Comparison of ENCODE assay signal across 15 cellular contexts in genomic region chr9:37760416-37761165, GRCh38. TPM values are rescaled to one million over a fixed set of nuclear protein-coding genes. Genes with fewer than 3 reads are reported as not detected.
DNase-seq lines count a peak whose midpoint lies in the region; ATAC-seq and TF ChIP-seq lines count a peak whose summit lies in the region.
"Had no signal": no experiment of that assay in that cellular context is flagged by ENCODE, and none has a peak within 500 bp of the region (broad histone marks: within the 10 kb centered on the region; RNA-seq: fewer than 3 reads in every experiment).

No MANE protein-coding gene starts in this region.

- ATAC-seq in HG03196 (IDR thresholded peaks at IDR 0.05; ENCODE audit: unreplicated experiment) (no peak), HG02642 (IDR thresholded peaks at IDR 0.05; ENCODE audit: poor library complexity, unreplicated experiment) (no peak)
- ATAC-seq: SK-N-SH treated with all-trans-retinoic acid at 6 μM for 48 hours had no signal

- no peak overlapping the region for H3K4me3 ChIP-seq in fibroblast of mammary gland (ENCODE audit: control insufficient read depth, low read depth, low read length)
- H3K4me3 ChIP-seq: prostate gland had no signal

- H3K27ac ChIP-seq in RWPE1 = no peak overlapping the region
- H3K27ac ChIP-seq: prostate gland had no signal

- POLR2A ChIA-PET in RWPE1 (lab: Yijun Ruan, JAX; ENCODE audit: low non-redundant PET) = no interaction called here

- CTCF ChIA-PET in RWPE1 (lab: Yijun Ruan, JAX) = no interaction called here

- no peak for TF ChIP-seq CTCF in RWPE1 (conservative IDR thresholded peaks at IDR 0.05; ENCODE audit: low read depth)
- TF ChIP-seq CTCF in fibroblast of mammary gland (conservative IDR thresholded peaks at IDR 0.05; ENCODE audit: control insufficient read depth, insufficient read depth, low read depth, low read length) = no peak

- DNase-seq in GM04503 (ENCODE audit: low read depth) (peak; percentile 49), RWPE1 (ENCODE audit: low spot score) (peak; percentile 22), fibroblast of mammary gland (ENCODE audit: low read depth) (peak; percentile 85), renal cortical epithelial cell (ENCODE audit: low read depth) (peak; percentile 81), NCI-H345 treated with DMSO at 0.1 percent for 48 hours (lab: John Stamatoyannopoulos, UW; ENCODE audit: unreplicated experiment) (no peak), NCI-H2081 treated with DMSO at 0.1 percent for 48 hours (lab: John Stamatoyannopoulos, UW) (no peak)
- DNase-seq: activated CD8-positive, alpha-beta memory T cell treated with anti-CD3 and anti-CD28 coated beads for 24 hours; activated effector memory CD4-positive, alpha-beta T cell treated with anti-CD3 and anti-CD28 coated beads, Interleukin-2, amount 50 U/mL, for 16 hours; CD4-positive, CD25-positive, alpha-beta regulatory T cell; kidney; MV-4-11 had no signal

RNA-seq across cellular contexts. Expression of gene TRMT10B, which starts 7.0 kb away (rescaled TPM):
- 3.0 and 7.4 TPM in 2 replicates for total RNA-seq in renal cortical epithelial cell

RNA-seq across cellular contexts. Expression of gene EXOSC3, which starts 24.3 kb away (rescaled TPM):
- 30.9 and 46.6 TPM in 2 replicates for total RNA-seq in renal cortical epithelial cell

RNA-seq across cellular contexts. Expression of gene DCAF10, which starts 40.0 kb away (rescaled TPM):
- 13.2 and 70.0 TPM in 2 replicates for total RNA-seq in renal cortical epithelial cell

Comparison
In these comparisons a context has a peak if more than half of its experiments do, and no peak if none do; other contexts are left out.
1. DNase-seq: peak in GM04503 (single experiment), RWPE1 (single experiment), fibroblast of mammary gland (single experiment) and renal cortical epithelial cell (single experiment); none in NCI-H345 treated with DMSO at 0.1 percent for 48 hours (single experiment) and NCI-H2081 treated with DMSO at 0.1 percent for 48 hours (single experiment).